ENCODE assay signal across 21 cellular contexts in the genomic region with DNA sequence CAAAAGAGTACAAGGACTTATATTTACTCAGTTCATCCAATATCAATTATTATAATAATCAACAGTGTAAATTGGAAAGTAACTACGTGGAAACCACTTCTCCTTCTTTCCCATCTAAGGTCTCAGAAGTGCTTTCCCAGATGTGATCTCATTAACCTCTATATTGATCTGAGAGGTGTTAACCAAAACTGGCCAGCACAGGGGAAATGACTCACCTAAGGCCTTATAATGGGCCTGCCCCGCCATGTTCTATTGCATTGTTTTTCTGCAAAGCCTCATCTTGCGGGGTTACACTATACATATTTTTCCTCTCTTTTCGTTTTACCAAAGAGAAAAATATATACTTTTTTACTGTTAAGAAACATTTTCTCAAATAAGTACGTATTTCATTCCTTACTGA. TPM values are rescaled to one million over a fixed set of nuclear protein-coding genes. Genes with fewer than 3 reads are reported as not detected.
"Had no signal": no experiment of that assay in that cellular context is flagged by ENCODE, and none has a peak within 500 bp of the region (broad histone marks: within the 10 kb centered on the region; RNA-seq: fewer than 3 reads in every experiment).

No MANE protein-coding gene starts in this region.

- H3K27me3 ChIP-seq: brain microvascular endothelial cell had no signal

- H3K4me2 ChIP-seq: PC-9 had no signal

- H3K9me3 Mint-ChIP-seq: activated T-helper 2 cell treated with anti-CD3 and anti-CD28 coated beads, Interferon-gamma antibody, Interleukin-2, Interleukin-4, amounts not matched to agents 10 μg/mL and 5 μg/mL and 100 μg/mL, durations not matched to agents 14 hours and 24 hours and 36 hours; T-helper 1 cell treated with Interleukin-12 subunit alpha and Interleukin-12 subunit beta and Interleukin-4 antibody, amounts not matched to agents 30 μg/mL and 1 μg/mL, for 36 hours had no signal

- ATAC-seq: activated CD4-positive, CD25-positive, alpha-beta regulatory T cell treated with anti-CD3 and anti-CD28 coated beads, Interleukin-2, amount 50 U/mL, for 24 hours; K562 had no signal

- H3K27ac Mint-ChIP-seq: activated T-helper 2 cell treated with anti-CD3 and anti-CD28 coated beads, Interferon-gamma antibody, Interleukin-2, Interleukin-4, amounts not matched to agents 10 μg/mL and 5 μg/mL and 100 μg/mL, durations not matched to agents 14 hours and 24 hours and 36 hours; T-helper 1 cell treated with Interleukin-12 subunit alpha and Interleukin-12 subunit beta and Interleukin-4 antibody, amounts not matched to agents 30 μg/mL and 1 μg/mL, for 36 hours had no signal

- H3K4me3 Mint-ChIP-seq: T-helper 1 cell treated with Interleukin-12 subunit alpha and Interleukin-12 subunit beta and Interleukin-4 antibody, amounts not matched to agents 30 μg/mL and 1 μg/mL, for 36 hours had no signal

- DNase-seq: activated CD4-positive, alpha-beta T cell treated with anti-CD3 and anti-CD28 coated beads for 4 hours; activated gamma-delta T cell treated with Interleukin-2 at 50 U/mL for 16 hours; activated naive CD4-positive, alpha-beta T cell treated with anti-CD3 and anti-CD28 coated beads, Interleukin-2, amount 50 U/mL, for 16 hours; activated T-cell treated with anti-CD3 and anti-CD28 coated beads for 4 hours; activated T-cell treated with anti-CD3 and anti-CD28 coated beads, Interleukin-2, amount 50 U/mL, for 48 hours; brain microvascular endothelial cell; cerebellar nuclear complex; Karpas-422; MM.1S; NCI-H1105 treated with DMSO at 0.1 percent for 48 hours; NCI-H1436 treated with DMSO at 0.1 percent for 48 hours; NCI-H187; NCI-H2081; NCI-H524; PC-9; SHP77 treated with DMSO at 0.1 percent for 48 hours had no signal

- H3K4me3 ChIP-seq: K562, PC-9 had no signal

- H3K36me3 ChIP-seq: brain microvascular endothelial cell had no signal

- H2AFZ ChIP-seq: PC-9 had no signal

- FAIRE-seq: K562 had no signal

- H3K27ac ChIP-seq: brain microvascular endothelial cell, PC-9 had no signal

RNA-seq across cellular contexts. Expression of gene RAB40A, which starts 20.5 kb away (rescaled TPM):
- total RNA-seq: activated T-helper 2 cell treated with anti-CD3 and anti-CD28 coated beads, Interferon-gamma antibody, Interleukin-2, Interleukin-4, amounts not matched to agents 10 μg/mL and 5 μg/mL and 100 μg/mL, durations not matched to agents 14 hours and 24 hours and 36 hours; SK-MEL-5 had no signal
